Comparison of ENCODE assay signal across 8 cellular contexts in genomic region chr2:187552959-187553681, GRCh38. TPM values are rescaled to one million over a fixed set of nuclear protein-coding genes. Genes with fewer than 3 reads are reported as not detected.
DNase-seq lines count a peak whose midpoint lies in the region; ATAC-seq and TF ChIP-seq lines count a peak whose summit lies in the region.

No MANE protein-coding gene starts in this region.

- H3K4me3 Mint-ChIP-seq in type B pancreatic cell: peak overlapping the region; percentile 81

- TF ChIP-seq CTCF in type B pancreatic cell (conservative IDR thresholded peaks at IDR 0.05): no peak

- no peaks in the 10 kb centered on the region for H3K27me3 Mint-ChIP-seq in type B pancreatic cell

- intact Hi-C loops in posterior vena cava (cut with DNase I): no loop called here

- DNase-seq in DMS 273 (lab: John Stamatoyannopoulos, UW; ENCODE audit: unreplicated experiment) (peak; percentile 10), DMS 273 treated with DMSO at 0.1 percent for 48 hours (lab: John Stamatoyannopoulos, UW) (no peak), amniotic stem cell (lab: John Stamatoyannopoulos, UW) (peak; percentile 52), kidney glomerular epithelial cell (lab: John Stamatoyannopoulos, UW) (peak; percentile 61), type B pancreatic cell (ENCODE audit: extremely low spot score, unreplicated experiment) (no peak), NCI-H1436 treated with DMSO at 0.1 percent for 48 hours (lab: John Stamatoyannopoulos, UW) (no peak), posterior vena cava (ENCODE audit: low spot score) (no peak)

- peak overlapping the region; percentile 13 for H3K27ac Mint-ChIP-seq in type B pancreatic cell

- ATAC-seq in HG03045 (IDR thresholded peaks at IDR 0.05; ENCODE audit: unreplicated experiment): no peak

- no peaks in the 10 kb centered on the region for H3K36me3 Mint-ChIP-seq in type B pancreatic cell

- peaks cover 9% of the 10 kb centered on the region for H3K4me1 Mint-ChIP-seq in type B pancreatic cell (ENCODE audit: unreplicated experiment)

- H3K9me3 Mint-ChIP-seq in type B pancreatic cell: peaks cover 4% of the 10 kb centered on the region

RNA-seq across cellular contexts. Expression of gene TFPI, which starts 1.1 kb away (rescaled TPM):
- total RNA-seq in type B pancreatic cell (ENCODE audit: low replicate concordance) (9.6 and 12.2 TPM in 2 replicates), posterior vena cava (100 to 1,000 TPM; 109 to 117 TPM)

Comparison
In these comparisons a context has a peak if more than half of its experiments do, and no peak if none do; other contexts are left out.
1. DNase-seq: peak in DMS 273 (single experiment), amniotic stem cell (single experiment) and kidney glomerular epithelial cell (single experiment); none in DMS 273 treated with DMSO at 0.1 percent for 48 hours (single experiment), type B pancreatic cell (single experiment), NCI-H1436 treated with DMSO at 0.1 percent for 48 hours (single experiment) and posterior vena cava (single experiment).